In the genomic region with DNA sequence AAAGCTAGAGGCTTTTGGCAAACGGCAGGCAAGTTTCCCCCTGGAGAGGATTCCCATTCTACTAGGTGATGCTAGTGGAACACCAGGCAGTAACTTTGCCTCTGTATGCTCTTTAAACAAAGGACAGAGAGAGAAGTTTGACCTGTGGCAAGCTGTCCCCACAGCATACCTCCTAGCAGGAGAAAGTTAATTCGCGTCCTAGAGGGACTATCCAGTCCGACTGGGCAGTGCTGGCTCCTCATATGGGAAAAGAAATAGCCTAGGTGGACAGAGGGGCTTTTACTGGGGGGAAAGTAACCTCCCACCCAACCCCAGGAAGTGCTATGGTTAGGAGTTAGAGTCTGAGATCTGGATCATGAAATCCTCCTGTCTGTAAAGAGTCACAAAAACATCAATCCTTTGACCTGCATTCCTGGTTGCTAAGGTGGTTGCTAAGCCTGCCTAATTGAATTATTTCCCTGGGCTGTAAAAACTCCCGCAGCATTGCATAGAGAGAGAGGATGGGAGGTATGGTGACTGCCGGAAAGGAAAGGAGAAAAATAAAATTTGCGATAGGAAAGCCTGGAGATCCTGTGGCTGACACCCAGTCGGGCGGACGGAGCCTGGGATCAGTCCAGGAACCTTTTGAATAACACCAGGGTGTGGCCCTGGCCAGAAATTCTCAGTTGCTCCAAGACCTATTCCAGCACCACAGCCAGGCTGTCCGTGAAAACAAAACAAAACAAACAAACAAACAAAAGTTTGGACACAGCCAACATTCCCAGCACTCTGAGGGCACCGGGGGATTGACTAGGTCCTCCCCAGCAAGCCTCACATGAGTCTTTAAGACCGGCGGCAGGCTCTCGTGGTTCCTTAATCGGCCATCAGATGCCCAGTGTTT, we compare ENCODE assay signal across 12 cellular contexts.
A peak's percentile ranks its signal among the peaks of the same experiment; 100 is the strongest.
DNase-seq lines count a peak whose midpoint lies in the region; ATAC-seq and TF ChIP-seq lines count a peak whose summit lies in the region.
"Had no signal": no experiment of that assay in that cellular context is flagged by ENCODE, and none has a peak within 500 bp of the region (broad histone marks: within the 10 kb centered on the region; RNA-seq: fewer than 3 reads in every experiment).

No MANE protein-coding gene starts in this region.

- H3K27ac Mint-ChIP-seq in type B pancreatic cell (peak overlapping the region; percentile 82), T-helper 17 cell (no peak overlapping the region)
- H3K27ac Mint-ChIP-seq in activated T-cell treated with anti-CD3 and anti-CD28 coated beads, Interleukin-2, amount 50 U/mL, for 72 hours = no peak overlapping the region
- H3K27ac Mint-ChIP-seq: activated CD8-positive, alpha-beta memory T cell treated with anti-CD3 and anti-CD28 coated beads, Interleukin-2, amount 10 ng/mL, durations not matched to agents 7 days and 5 days had no signal

- H3K4me1 Mint-ChIP-seq in type B pancreatic cell (ENCODE audit: unreplicated experiment) (peaks cover 26% of the 10 kb centered on the region), T-helper 17 cell (peaks cover 1% of the 10 kb centered on the region)
- H3K4me1 Mint-ChIP-seq in activated T-cell treated with anti-CD3 and anti-CD28 coated beads, Interleukin-2, amount 50 U/mL, for 72 hours (ENCODE audit: low read depth) = peaks cover 9% of the 10 kb centered on the region

- H3K9me3 ChIP-seq in T-helper 17 cell (ENCODE audit: control insufficient read depth, low read length, poor library complexity, severe bottlenecking) = no peaks in the 10 kb centered on the region

- H3K27me3 Mint-ChIP-seq in type B pancreatic cell (no peaks in the 10 kb centered on the region), T-helper 17 cell (peaks cover 34% of the 10 kb centered on the region)
- H3K27me3 Mint-ChIP-seq in activated T-cell treated with anti-CD3 and anti-CD28 coated beads, Interleukin-2, amount 50 U/mL, for 72 hours (ENCODE audit: low read depth) = peaks cover 14% of the 10 kb centered on the region

- TF ChIP-seq CTCF in choroid plexus epithelial cell (conservative IDR thresholded peaks at IDR 0.05; ENCODE audit: low read depth, low read length) (no peak), type B pancreatic cell (conservative IDR thresholded peaks at IDR 0.05) (no peak)

- H3K4me3 Mint-ChIP-seq in type B pancreatic cell = peak overlapping the region; percentile 51
- no peak overlapping the region for H3K4me3 Mint-ChIP-seq in activated T-cell treated with anti-CD3 and anti-CD28 coated beads, Interleukin-2, amount 50 U/mL, for 72 hours
- no peak overlapping the region for H3K4me3 Mint-ChIP-seq in T-helper 17 cell
- H3K4me3 Mint-ChIP-seq: activated CD8-positive, alpha-beta memory T cell treated with anti-CD3 and anti-CD28 coated beads, Interleukin-2, amount 10 ng/mL, durations not matched to agents 7 days and 5 days had no signal

- no peaks in the 10 kb centered on the region for H3K36me3 Mint-ChIP-seq in type B pancreatic cell
- H3K36me3 Mint-ChIP-seq in activated T-cell treated with anti-CD3 and anti-CD28 coated beads, Interleukin-2, amount 50 U/mL, for 72 hours (ENCODE audit: insufficient read depth in 2 of 2) = no peaks in the 10 kb centered on the region
- H3K36me3 Mint-ChIP-seq in T-helper 17 cell (ENCODE audit: low read depth) = no peaks in the 10 kb centered on the region
- H3K36me3 Mint-ChIP-seq: activated CD8-positive, alpha-beta memory T cell treated with anti-CD3 and anti-CD28 coated beads, Interleukin-2, amount 10 ng/mL, durations not matched to agents 7 days and 5 days had no signal

- peak; percentile 6 for DNase-seq in NCI-H748 (lab: John Stamatoyannopoulos, UW; ENCODE audit: unreplicated experiment)
- DNase-seq in NCI-H748 treated with DMSO at 0.1 percent for 48 hours (lab: John Stamatoyannopoulos, UW) = no peak
- peak; percentile 41 for DNase-seq in choroid plexus epithelial cell (ENCODE audit: low read depth)
- DNase-seq in myocyte (ENCODE audit: low read depth) = peak; percentile 51
- DNase-seq in type B pancreatic cell (ENCODE audit: extremely low spot score, unreplicated experiment) = no peak
- DNase-seq in DMS79 treated with DMSO at 0.1 percent for 48 hours (lab: John Stamatoyannopoulos, UW) = no peak
- no peak for DNase-seq in activated T-cell treated with anti-CD3 and anti-CD28 coated beads, Interleukin-2, amount 50 U/mL, for 72 hours
- no peak for DNase-seq in T-helper 17 cell
- DNase-seq: activated CD8-positive, alpha-beta memory T cell treated with anti-CD3 and anti-CD28 coated beads, Interleukin-2, amount 10 ng/mL, durations not matched to agents 7 days and 5 days; GF-D8; stimulated activated naive CD4-positive, alpha-beta T cell; T-helper 2 cell had no signal

- peak overlapping the region; percentile 39 for H3K4me3 ChIP-seq in choroid plexus epithelial cell (ENCODE audit: low read depth, low read length)

- ATAC-seq in activated T-cell treated with anti-CD3 and anti-CD28 coated beads, Interleukin-2, amount 50 U/mL, for 72 hours (replicated peaks in 1 of 2) = no peak
- no peak for ATAC-seq in T-helper 17 cell
- ATAC-seq: activated CD8-positive, alpha-beta memory T cell treated with anti-CD3 and anti-CD28 coated beads, Interleukin-2, amount 10 ng/mL, durations not matched to agents 7 days and 5 days had no signal

- no peaks in the 10 kb centered on the region for H3K9me3 Mint-ChIP-seq in type B pancreatic cell
- H3K9me3 Mint-ChIP-seq in activated T-cell treated with anti-CD3 and anti-CD28 coated beads, Interleukin-2, amount 50 U/mL, for 72 hours = no peaks in the 10 kb centered on the region

Comparison
In these comparisons a context has a peak if more than half of its experiments do, and no peak if none do; other contexts are left out.
1. DNase-seq: peak in NCI-H748 (single experiment), choroid plexus epithelial cell (single experiment) and myocyte (single experiment); none in NCI-H748 treated with DMSO at 0.1 percent for 48 hours (single experiment), type B pancreatic cell (single experiment), DMS79 treated with DMSO at 0.1 percent for 48 hours (single experiment), activated T-cell treated with anti-CD3 and anti-CD28 coated beads, Interleukin-2, amount 50 U/mL, for 72 hours (0 of 2) and T-helper 17 cell (0 of 3).